In the genomic region with DNA sequence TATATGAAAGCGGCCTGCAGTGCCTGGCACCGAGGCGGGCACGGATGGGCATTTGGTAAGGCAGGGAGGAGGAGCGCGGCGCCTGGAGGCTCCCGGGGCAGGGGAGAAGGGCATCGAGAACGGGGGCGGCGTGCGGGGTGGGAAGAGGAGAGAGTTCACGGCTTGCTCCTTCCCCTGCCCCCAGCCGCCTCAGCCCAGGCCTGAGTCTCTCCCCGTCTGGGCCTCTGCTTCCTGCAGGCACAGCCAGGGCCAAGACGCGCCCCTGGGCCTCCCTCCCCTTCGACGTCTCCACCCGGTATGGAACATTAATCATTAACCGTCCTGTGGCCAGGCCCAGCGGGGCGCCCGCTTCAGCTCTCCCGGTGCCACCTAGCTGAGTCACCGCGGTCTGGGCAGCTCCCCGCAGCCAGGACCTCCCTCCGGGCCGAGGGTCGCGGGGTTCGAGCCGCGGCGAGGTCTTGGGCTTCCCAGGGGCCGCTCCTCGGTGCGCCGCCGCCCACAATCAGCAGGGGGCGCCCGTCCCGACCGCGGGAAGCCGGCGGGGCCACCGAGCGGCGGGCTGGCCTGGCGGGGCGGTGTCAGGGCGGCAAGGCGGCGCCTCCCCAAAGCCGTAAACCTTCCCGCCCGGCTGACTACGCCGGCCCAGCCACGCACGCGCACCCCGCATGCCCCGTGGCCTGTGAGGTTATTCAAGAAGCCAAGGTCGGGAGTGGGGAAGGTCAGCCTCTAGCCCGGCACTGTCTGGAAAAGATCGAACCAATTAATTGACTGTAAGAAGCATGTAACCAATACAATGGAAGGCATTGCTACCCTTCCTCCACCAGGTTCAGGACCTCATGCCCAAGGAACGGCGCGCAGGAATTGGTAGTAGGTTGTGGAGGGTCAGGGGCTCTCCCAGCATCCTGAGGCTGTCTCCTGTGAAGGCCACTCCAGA, we compare ENCODE assay signal across 8 cellular contexts. TPM values are rescaled to one million over a fixed set of nuclear protein-coding genes. Genes with fewer than 3 reads are reported as not detected.
DNase-seq lines count a peak whose midpoint lies in the region; ATAC-seq and TF ChIP-seq lines count a peak whose summit lies in the region.

No MANE protein-coding gene starts in this region.

- DNase-seq in AG08395 (ENCODE audit: low spot score) (peak; percentile 84), NCI-H226 (peak; percentile 85), colonic mucosa (peak; percentile 93), right lobe of liver (peak; percentile 94 to 96 (median 96))
- DNase-seq in activated CD4-positive, alpha-beta T cell treated with anti-CD3 and anti-CD28 coated beads for 36 hours = peak; percentile 90
- DNase-seq in stimulated activated CD4-positive, alpha-beta T cell treated with anti-CD3 and anti-CD28 coated beads, Interleukin-4, amount 100 ng/mL, for 24 hours = peak; percentile 81

- peaks cover 22% of the 10 kb centered on the region for H3K4me1 Mint-ChIP-seq in activated CD4-positive, alpha-beta T cell treated with anti-CD3 and anti-CD28 coated beads for 36 hours

- H3K9ac ChIP-seq in colonic mucosa (ENCODE audit: low read depth in 2 of 2, low read length in 2 of 2) = peak overlapping the region; percentile 66 to 81

- peak overlapping the region; percentile 22 for H3K4me3 Mint-ChIP-seq in activated CD4-positive, alpha-beta T cell treated with anti-CD3 and anti-CD28 coated beads for 36 hours

- WGBS in right lobe of liver (ENCODE audit: insufficient coverage, low coverage, low lambda C conversion rate, missing lambda C conversion rate) = 16% methylated on average over 18 of the region's 73 CpGs

- peak overlapping the region; percentile 64 for H3K27ac Mint-ChIP-seq in activated CD4-positive, alpha-beta T cell treated with anti-CD3 and anti-CD28 coated beads for 36 hours

- H3K9me3 Mint-ChIP-seq in activated CD4-positive, alpha-beta T cell treated with anti-CD3 and anti-CD28 coated beads for 36 hours (ENCODE audit: low read depth) = no peaks in the 10 kb centered on the region

- H3K4me3 ChIP-seq in colonic mucosa (peak overlapping the region; percentile 9), right lobe of liver (peak overlapping the region; percentile 7 to 31 (median 29))

- peak; percentile 52 for TF ChIP-seq POLR2A in right lobe of liver (IDR thresholded peaks at IDR 0.05)

- peaks cover 2% of the 10 kb centered on the region for H3K27me3 Mint-ChIP-seq in activated CD4-positive, alpha-beta T cell treated with anti-CD3 and anti-CD28 coated beads for 36 hours

- peaks cover 9% of the 10 kb centered on the region for H3K4me1 ChIP-seq in colonic mucosa
- H3K4me1 ChIP-seq in right lobe of liver = peaks cover 0 to 54% (median 17%) of the 10 kb centered on the region in 4 donors

- H3K9me3 ChIP-seq in colonic mucosa = no peaks in the 10 kb centered on the region
- H3K9me3 ChIP-seq in right lobe of liver = no peaks in the 10 kb centered on the region

- H3K27me3 ChIP-seq in colonic mucosa (no peaks in the 10 kb centered on the region), right lobe of liver (no peaks in the 10 kb centered on the region)

- H3K27ac ChIP-seq in colonic mucosa (peak overlapping the region; percentile 90), right lobe of liver (peak overlapping the region; percentile 58 to 75 (median 68))

- H3K36me3 ChIP-seq in colonic mucosa = no peaks in the 10 kb centered on the region
- H3K36me3 ChIP-seq in right lobe of liver = no peaks in the 10 kb centered on the region

- ATAC-seq in GM18870 (IDR thresholded peaks at IDR 0.05; ENCODE audit: unreplicated experiment) = peak; percentile 61
- peak; percentile 52 for ATAC-seq in HG03108 (IDR thresholded peaks at IDR 0.05; ENCODE audit: unreplicated experiment)
- ATAC-seq in activated CD4-positive, alpha-beta T cell treated with anti-CD3 and anti-CD28 coated beads for 36 hours = peak; percentile 77
- peak; percentile 75 to 84 (median 82) for ATAC-seq in right lobe of liver

- CTCF ChIA-PET in activated CD4-positive, alpha-beta T cell treated with anti-CD3 and anti-CD28 coated beads for 36 hours (lab: Charles Lee) = interaction anchor here (0.6 to 4.4 kb wide), 31 partner anchors 9 to 380 kb away, joined by 3 to 28 read pairs (median 4); a partner anchor contains a TSS

- TF ChIP-seq CTCF in colonic mucosa (IDR thresholded peaks at IDR 0.05) (peak; percentile 91), right lobe of liver (IDR thresholded peaks at IDR 0.05) (peak; percentile 90 to 97 (median 94))

- POLR2A ChIA-PET in activated CD4-positive, alpha-beta T cell treated with anti-CD3 and anti-CD28 coated beads for 36 hours (lab: Charles Lee) = interaction anchor here (1.0 kb wide), 1 partner anchor 64 kb away, joined by 4 read pairs; a partner anchor contains a TSS

- intact Hi-C loops in activated CD4-positive, alpha-beta T cell treated with anti-CD3 and anti-CD28 coated beads for 36 hours (cut with DNase I, micrococcal nuclease) = loop anchor here (1.0 to 10.0 kb wide), 8 partner anchors 39 to 1069 kb away; a partner anchor contains a TSS
- intact Hi-C loops in colonic mucosa (cut with DNase I) (loop anchor here (2.0 kb wide), 1 partner anchor 63 kb away; a partner anchor contains a TSS), right lobe of liver (cut with DNase I) (no loop called here)

- H3K36me3 Mint-ChIP-seq in activated CD4-positive, alpha-beta T cell treated with anti-CD3 and anti-CD28 coated beads for 36 hours (ENCODE audit: low read depth) = no peaks in the 10 kb centered on the region

RNA-seq across cellular contexts. Expression of a gene that starts 23.4 kb away (rescaled TPM):
- not detected for total RNA-seq in activated CD4-positive, alpha-beta T cell treated with anti-CD3 and anti-CD28 coated beads for 36 hours
- total RNA-seq in colonic mucosa = under 1 TPM in 1 of 2 donors, not detected in 1; 0.15 TPM
- total RNA-seq in right lobe of liver = not detected

Comparison
In these comparisons a context has a peak if more than half of its experiments do, and no peak if none do; other contexts are left out.
1. Peak in every context shown above with its lines: DNase-seq, ATAC-seq, H3K4me3 ChIP-seq and H3K27ac ChIP-seq.
2. intact Hi-C loops: an anchor here in activated CD4-positive, alpha-beta T cell treated with anti-CD3 and anti-CD28 coated beads for 36 hours (1.0 to 10.0 kb wide) and colonic mucosa (2.0 kb wide); none called in right lobe of liver.